ENCODE assay signal across 8 cellular contexts in genomic region chr1:212606734-212607205, GRCh38. TPM values are rescaled to one million over a fixed set of nuclear protein-coding genes. Genes with fewer than 3 reads are reported as not detected.
DNase-seq lines count a peak whose midpoint lies in the region; ATAC-seq and TF ChIP-seq lines count a peak whose summit lies in the region.

No MANE protein-coding gene starts in this region.

- H3F3A ChIP-seq in GM23248 (ENCODE audit: insufficient read depth), result peaks cover 17% of the 10 kb centered on the region

- 2 to 6% methylated on average over 14 to 42 of the region's 44 CpGs for WGBS in GM23248 (ENCODE audit: low coverage in 1 of 2, low lambda C conversion rate in 2 of 2, missing lambda C conversion rate in 2 of 2), 2 experiments

- H3K27me3 ChIP-seq in GM23248 (replicated peaks; ENCODE audit: insufficient read depth) (peaks cover 63% of the 10 kb centered on the region), brain microvascular endothelial cell (replicated peaks) (peaks cover 42% of the 10 kb centered on the region), left lung (peaks cover 12 to 88% of the 10 kb centered on the region in 2 donors)

- ATAC-seq in left lung (peak; percentile 48), HG02798 (IDR thresholded peaks at IDR 0.05; ENCODE audit: poor library complexity, unreplicated experiment) (no peak), HG03442 (IDR thresholded peaks at IDR 0.05; ENCODE audit: unreplicated experiment) (no peak)

- 0 out of 2 replicates have a peak, but pooled peaks cover 6% of the 10 kb centered on the region for H3K79me2 ChIP-seq in GM23248 (ENCODE audit: insufficient read depth)

- H3K4me3 ChIP-seq in GM23248 (no peak overlapping the region), brain microvascular endothelial cell (ENCODE audit: low read depth, low read length) (peak overlapping the region; percentile 9), left lung (peak overlapping the region; percentile 51 to 71)

- no peaks in the 10 kb centered on the region for H3K9me2 ChIP-seq in GM23248 (ENCODE audit: insufficient read depth)

- no peaks in the 10 kb centered on the region for H3K9me3 ChIP-seq in GM23248 (ENCODE audit: low read depth)
- H3K9me3 ChIP-seq in left lung, result no peaks in the 10 kb centered on the region

- in situ Hi-C loops in GM23248 (cut with MboI), result no loop called here
- in situ Hi-C loops in brain microvascular endothelial cell (cut with HindIII; ENCODE audit: low pct_ligation_motif_present, low sequenced_read_pairs), result no loop called here

- H2AFZ ChIP-seq in GM23248, result no peak overlapping the region

- H3K9ac ChIP-seq in GM23248, result no peak overlapping the region

- no peak overlapping the region for H3K4me2 ChIP-seq in GM23248 (ENCODE audit: unreplicated experiment)

- DNase-seq in GM23248 (peak; percentile 42), T follicular helper cell (ENCODE audit: low read depth) (peak; percentile 45), brain microvascular endothelial cell (no peak), left lung (peak; percentile 81 to 92), GF-D8 (lab: John Stamatoyannopoulos, UW) (no peak)
- peak; percentile 26 to 32 for DNase-seq in stimulated activated CD4-positive, alpha-beta T cell treated with anti-CD3 and anti-CD28 coated beads, Interleukin-4, amount 100 ng/mL, for 48 hours (ENCODE audit: low read depth in 2 of 2)

- TF ChIP-seq CTCF in brain microvascular endothelial cell (IDR thresholded peaks at IDR 0.05; ENCODE audit: low read depth, low read length, missing control alignments) (no peak), left lung (IDR thresholded peaks at IDR 0.05) (no peak)

- intact Hi-C loops in left lung (cut with DNase I), result loop anchor here in 1 of 2 donors (5.0 kb wide), 1 partner anchor 129 kb away; no protein-coding TSS in a partner anchor

- H3K27ac ChIP-seq in GM23248, result no peak overlapping the region
- no peak overlapping the region for H3K27ac ChIP-seq in brain microvascular endothelial cell
- H3K27ac ChIP-seq in left lung, result peak overlapping the region; percentile 79 to 93

- H4K20me1 ChIP-seq in GM23248 (ENCODE audit: insufficient read depth), result no peaks in the 10 kb centered on the region

- H3K36me3 ChIP-seq in GM23248 (ENCODE audit: low read depth) (no peaks in the 10 kb centered on the region), brain microvascular endothelial cell (replicated peaks) (no peaks in the 10 kb centered on the region), left lung (no peaks in the 10 kb centered on the region)

- H3K4me1 ChIP-seq in GM23248 (ENCODE audit: insufficient read depth) (peaks cover 5% of the 10 kb centered on the region; the same call in 1 of the 2 replicates), left lung (peaks cover 6 to 43% of the 10 kb centered on the region in 2 donors)

RNA-seq across cellular contexts. Expression of gene ATF3, which starts 1.8 kb away (rescaled TPM):
- 0.86 and 4.9 TPM in 2 replicates for total RNA-seq in GM23248 (2014; rRNA removed; shearing (Covaris generic))
- polyA plus RNA-seq in GM23248 (2016; fragmentation: Nextera tagmentation; extraction: Ambion mirVana), result 1.5 and 1.7 TPM in 2 replicates
- 10 to 100 TPM; 14.0 to 57.7 TPM for total RNA-seq in left lung

Comparison
In these comparisons a context has a peak if more than half of its experiments do, and no peak if none do; other contexts are left out.
1. DNase-seq: peak in GM23248 (single experiment), T follicular helper cell (single experiment), left lung (2 of 2) and stimulated activated CD4-positive, alpha-beta T cell treated with anti-CD3 and anti-CD28 coated beads, Interleukin-4, amount 100 ng/mL, for 48 hours (2 of 2); none in brain microvascular endothelial cell (single experiment) and GF-D8 (single experiment).
2. H3K27ac ChIP-seq: peak in left lung (2 of 2); none in GM23248 (single experiment) and brain microvascular endothelial cell (single experiment).